In genomic region chr1:32888677-32889420, GRCh38 we compare ENCODE assay signal across 10 cellular contexts. TPM values are rescaled to one million over a fixed set of nuclear protein-coding genes. Genes with fewer than 3 reads are reported as not detected.
"Had no signal": no experiment of that assay in that cellular context is flagged by ENCODE, and none has a peak within 500 bp of the region (broad histone marks: within the 10 kb centered on the region; RNA-seq: fewer than 3 reads in every experiment).

No MANE protein-coding gene starts in this region.

- H3K27ac Mint-ChIP-seq: GM23338, HFFc6, IgD-negative memory B cell had no signal

- FAIRE-seq: H1, H54, HepG2 had no signal

- H3K9me3 Mint-ChIP-seq: IgD-negative memory B cell had no signal

- H3K9me3 ChIP-seq: HAP-1 had no signal

- H2AFZ ChIP-seq: GM23338 had no signal

- H3K4me2 ChIP-seq: GM23338 had no signal

- ATAC-seq: GM23338, HCT116, HepG2 had no signal

- H3K36me3 ChIP-seq: HAP-1 had no signal

- DNase-seq: HFFc6 had no signal

- H3K4me3 ChIP-seq: GM23338, HAP-1 had no signal

- H3K4me3 Mint-ChIP-seq: GM23338, HFFc6, IgD-negative memory B cell had no signal

- H3K27ac ChIP-seq: HL-60 had no signal

RNA-seq across cellular contexts. Expression of gene HPCA, which starts 2.6 kb away (rescaled TPM):
- total RNA-seq: HepG2, HT1080 had no signal
- polyA plus RNA-seq: HepG2, IgD-negative memory B cell had no signal

RNA-seq across cellular contexts. Expression of gene TMEM54, which starts 12.3 kb away (rescaled TPM):
- polyA plus RNA-seq: IgD-negative memory B cell had no signal

RNA-seq across cellular contexts. Expression of gene FNDC5, which starts 18.1 kb away (rescaled TPM):
- polyA plus RNA-seq: IgD-negative memory B cell had no signal
